8 cellular contexts compared by ENCODE assay signal in genomic region chrX:56800801-56801200, GRCh38.
A peak's percentile ranks its signal among the peaks of the same experiment; 100 is the strongest.
DNase-seq lines count a peak whose midpoint lies in the region; ATAC-seq and TF ChIP-seq lines count a peak whose summit lies in the region.

No MANE protein-coding gene starts in this region.

- 67 to 75% methylated on average over 7 of the region's 7 CpGs for WGBS in aorta, 2 donors

- ATAC-seq in GM18867 (IDR thresholded peaks at IDR 0.05; ENCODE audit: unreplicated experiment) (peak; percentile 71), HG02943 (IDR thresholded peaks at IDR 0.05; ENCODE audit: low read depth, unreplicated experiment) (peak; percentile 64), mucosa of descending colon (peak; percentile 39), aorta (ENCODE audit: low FRiP score) (no peak)

- H3K36me3 ChIP-seq in mucosa of descending colon (ENCODE audit: low read depth): no peaks in the 10 kb centered on the region
- no peaks in the 10 kb centered on the region for H3K36me3 ChIP-seq in aorta (ENCODE audit: control insufficient read depth in 1 of 2, insufficient read depth in 2 of 2, low read length in 1 of 2)

- POLR2A ChIA-PET in activated CD4-positive, alpha-beta T cell treated with anti-CD3 and anti-CD28 coated beads, Interleukin-2, amount 10 ng/mL, durations not matched to agents 7 days and 5 days (lab: Charles Lee): no interaction called here

- no peaks in the 10 kb centered on the region for H3K27me3 ChIP-seq in aorta (ENCODE audit: control insufficient read depth in 1 of 2, insufficient read depth in 2 of 2, low read length in 1 of 2)

- no peak overlapping the region for H3K4me3 ChIP-seq in mucosa of descending colon
- H3K4me3 ChIP-seq in aorta (ENCODE audit: low read length in 2 of 2): no peak overlapping the region

- H3K9me3 Mint-ChIP-seq in activated CD4-positive, alpha-beta T cell treated with anti-CD3 and anti-CD28 coated beads, Interleukin-2, amount 10 ng/mL, durations not matched to agents 7 days and 5 days: no peaks in the 10 kb centered on the region

- no peaks in the 10 kb centered on the region for H3K27me3 Mint-ChIP-seq in activated CD4-positive, alpha-beta T cell treated with anti-CD3 and anti-CD28 coated beads, Interleukin-2, amount 10 ng/mL, durations not matched to agents 7 days and 5 days

- H3K9me3 ChIP-seq in mucosa of descending colon: no peaks in the 10 kb centered on the region
- H3K9me3 ChIP-seq in aorta (ENCODE audit: control insufficient read depth, low read length): no peaks in the 10 kb centered on the region

- no peak overlapping the region for H3K27ac ChIP-seq in aorta (ENCODE audit: low read depth in 1 of 2, low read length in 2 of 2)

- peak overlapping the region; percentile 94 for H3K27ac Mint-ChIP-seq in activated CD4-positive, alpha-beta T cell treated with anti-CD3 and anti-CD28 coated beads, Interleukin-2, amount 10 ng/mL, durations not matched to agents 7 days and 5 days

- DNase-seq in activated CD4-positive, alpha-beta T cell treated with anti-CD3 and anti-CD28 coated beads, Interleukin-2, amount 10 ng/mL, durations not matched to agents 7 days and 5 days: peak; percentile 60
- DNase-seq in mucosa of descending colon (peak in 1 of 3 donors; percentile 2), aorta (no peak), NCI-H345 treated with DMSO at 0.1 percent for 48 hours (lab: John Stamatoyannopoulos, UW; ENCODE audit: unreplicated experiment) (no peak), NOMO-1 treated with DMSO at 0.1 percent for 48 hours (lab: John Stamatoyannopoulos, UW; ENCODE audit: unreplicated experiment) (no peak), C1 segment of cervical spinal cord (lab: John Stamatoyannopoulos, UW) (no peak)

- intact Hi-C loops in mucosa of descending colon (cut with DNase I, micrococcal nuclease): no loop called here
- intact Hi-C loops in aorta (cut with DNase I): no loop called here

- CTCF ChIA-PET in activated CD4-positive, alpha-beta T cell treated with anti-CD3 and anti-CD28 coated beads, Interleukin-2, amount 10 ng/mL, durations not matched to agents 7 days and 5 days (lab: Charles Lee): interaction anchor here (0.6 to 0.7 kb wide), 2 partner anchors 12 to 33 kb away, joined by 3 read pairs; no protein-coding TSS in a partner anchor

- H3K4me1 ChIP-seq in mucosa of descending colon (ENCODE audit: low read depth) (no peaks in the 10 kb centered on the region), aorta (ENCODE audit: control insufficient read depth in 1 of 2, insufficient read depth in 2 of 2, low read length in 2 of 2) (no peaks in the 10 kb centered on the region)

- no peak for TF ChIP-seq CTCF in mucosa of descending colon (IDR thresholded peaks at IDR 0.05)

- peak overlapping the region; percentile 50 for H3K4me3 Mint-ChIP-seq in activated CD4-positive, alpha-beta T cell treated with anti-CD3 and anti-CD28 coated beads, Interleukin-2, amount 10 ng/mL, durations not matched to agents 7 days and 5 days

- H3K4me1 Mint-ChIP-seq in activated CD4-positive, alpha-beta T cell treated with anti-CD3 and anti-CD28 coated beads, Interleukin-2, amount 10 ng/mL, durations not matched to agents 7 days and 5 days: peaks cover 57% of the 10 kb centered on the region

- H3K36me3 Mint-ChIP-seq in activated CD4-positive, alpha-beta T cell treated with anti-CD3 and anti-CD28 coated beads, Interleukin-2, amount 10 ng/mL, durations not matched to agents 7 days and 5 days (ENCODE audit: low read depth): peaks cover 20% of the 10 kb centered on the region
